16 cellular contexts compared by ENCODE assay signal in genomic region chr11:29255401-29255800, GRCh38.
A peak's percentile ranks its signal among the peaks of the same experiment; 100 is the strongest.
DNase-seq lines count a peak whose midpoint lies in the region; ATAC-seq and TF ChIP-seq lines count a peak whose summit lies in the region.
"Had no signal": no experiment of that assay in that cellular context is flagged by ENCODE, and none has a peak within 500 bp of the region (broad histone marks: within the 10 kb centered on the region; RNA-seq: fewer than 3 reads in every experiment).

No MANE protein-coding gene starts in this region.

- in situ Hi-C loops in astrocyte of the cerebellum (cut with HindIII; ENCODE audit: low sequenced_read_pairs): no loop called here

- no peak overlapping the region for H3K4me3 ChIP-seq in astrocyte of the cerebellum (ENCODE audit: low read depth, low read length)
- H3K4me3 ChIP-seq in skeletal muscle cell (ENCODE audit: low read depth, low read length): no peak overlapping the region
- H3K4me3 ChIP-seq in hepatocyte: no peak overlapping the region
- H3K4me3 ChIP-seq in body of pancreas: no peak overlapping the region
- H3K4me3 ChIP-seq: HAP-1 had no signal

- H3K27ac ChIP-seq in hepatocyte (no peak overlapping the region), body of pancreas (no peak overlapping the region)

- H4K20me1 ChIP-seq in hepatocyte (ENCODE audit: insufficient read depth, poor library complexity, severe bottlenecking): no peaks in the 10 kb centered on the region

- TF ChIP-seq POLR2A in body of pancreas (IDR thresholded peaks at IDR 0.05): no peak

- no peak overlapping the region for H2AFZ ChIP-seq in hepatocyte

- H3K27me3 ChIP-seq in hepatocyte (no peaks in the 10 kb centered on the region), body of pancreas (no peaks in the 10 kb centered on the region)

- no peaks in the 10 kb centered on the region for H3K9me3 ChIP-seq in hepatocyte (ENCODE audit: low read depth)
- H3K9me3 ChIP-seq in body of pancreas: no peaks in the 10 kb centered on the region
- H3K9me3 ChIP-seq: HAP-1 had no signal

- 90% methylated on average over 2 of the region's 2 CpGs for WGBS in hepatocyte (ENCODE audit: low lambda C conversion rate, missing lambda C conversion rate)
- WGBS in body of pancreas, 2 donors: 49 to 54% methylated on average over 2 of the region's 2 CpGs

- intact Hi-C loops in body of pancreas (cut with DNase I): no loop called here

- H3K79me2 ChIP-seq in hepatocyte: no peaks in the 10 kb centered on the region

- H3K4me1 ChIP-seq in hepatocyte (ENCODE audit: insufficient read depth) (no peaks in the 10 kb centered on the region), body of pancreas (no peaks in the 10 kb centered on the region)
- H3K4me1 ChIP-seq: HAP-1 had no signal

- TF ChIP-seq CTCF in astrocyte of the cerebellum (IDR thresholded peaks at IDR 0.05; ENCODE audit: low read depth, low read length, missing control alignments) (no peak), hepatocyte (IDR thresholded peaks at IDR 0.05; ENCODE audit: poor library complexity) (no peak), body of pancreas (IDR thresholded peaks at IDR 0.05) (no peak)

- H3K9me2 ChIP-seq in hepatocyte (replicated peaks; ENCODE audit: insufficient read depth): no peaks in the 10 kb centered on the region

- ATAC-seq in GM21529 (IDR thresholded peaks at IDR 0.05; ENCODE audit: unreplicated experiment): no peak
- ATAC-seq in body of pancreas: no peak
- ATAC-seq: Panc1, Right ventricle myocardium inferior had no signal

- DNase-seq in NCI-H2107 treated with DMSO at 0.1 percent for 48 hours (lab: John Stamatoyannopoulos, UW; ENCODE audit: unreplicated experiment): peak; percentile 27
- DNase-seq in NCI-H2107 (lab: John Stamatoyannopoulos, UW): no peak
- peak; percentile 14 for DNase-seq in NCI-H524 treated with DMSO at 0.1 percent for 48 hours (lab: John Stamatoyannopoulos, UW)
- DNase-seq in astrocyte of the cerebellum (ENCODE audit: low read depth): peak; percentile 58
- DNase-seq in skeletal muscle cell (ENCODE audit: low read depth): peak; percentile 47
- no peak for DNase-seq in hepatocyte (ENCODE audit: low spot score)
- DNase-seq in body of pancreas: no peak
- DNase-seq: 8988T, C1 segment of cervical spinal cord, NCI-H1436, NCI-H2029, NCI-H2227 treated with DMSO at 0.1 percent for 48 hours had no signal

- H3K4me2 ChIP-seq in hepatocyte: no peak overlapping the region

- H3K36me3 ChIP-seq in hepatocyte (replicated peaks; ENCODE audit: insufficient read depth, low read depth) (no peaks in the 10 kb centered on the region), body of pancreas (replicated peaks in 1 of 2; ENCODE audit: insufficient read depth in 1 of 2, low read depth in 2 of 2) (no peaks in the 10 kb centered on the region)
- H3K36me3 ChIP-seq: HAP-1 had no signal

Comparison
In these comparisons a context has a peak if more than half of its experiments do, and no peak if none do; other contexts are left out.
1. DNase-seq: peak in NCI-H2107 treated with DMSO at 0.1 percent for 48 hours (single experiment), NCI-H524 treated with DMSO at 0.1 percent for 48 hours (single experiment), astrocyte of the cerebellum (single experiment) and skeletal muscle cell (single experiment); none in NCI-H2107 (single experiment), hepatocyte (single experiment) and body of pancreas (0 of 4).